In the genomic region with DNA sequence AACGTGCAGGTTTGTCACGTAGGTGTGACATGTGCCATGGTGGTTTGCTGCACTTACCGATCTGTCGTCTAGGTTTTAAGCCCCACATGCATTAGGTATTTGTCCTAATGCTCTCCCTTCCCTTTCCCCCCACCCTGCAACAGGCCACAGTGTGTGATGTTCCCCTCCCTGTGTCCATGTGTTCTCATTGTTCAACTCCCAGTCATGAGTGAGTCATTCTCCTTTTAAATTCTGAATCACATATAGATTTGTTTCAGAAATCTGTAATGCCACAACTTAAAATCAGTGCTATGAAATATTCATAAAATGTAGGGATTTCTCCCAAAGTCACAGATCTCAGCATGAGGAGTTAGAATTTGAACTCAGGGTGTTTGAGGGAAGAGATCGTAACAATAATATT, we compare ENCODE assay signal across 29 cellular contexts.
DNase-seq lines count a peak whose midpoint lies in the region; ATAC-seq and TF ChIP-seq lines count a peak whose summit lies in the region.
"Had no signal": no experiment of that assay in that cellular context is flagged by ENCODE, and none has a peak within 500 bp of the region (broad histone marks: within the 10 kb centered on the region; RNA-seq: fewer than 3 reads in every experiment).

No MANE protein-coding gene starts in this region.

- no TSS peak for BruUV-seq in MCF 10A (replicated peaks; lab: Mats Ljungman, UMichigan)
- BruUV-seq in mammary epithelial cell (replicated peaks; lab: Mats Ljungman, UMichigan) = no TSS peak

- DNase-seq in MCF 10A (ENCODE audit: unreplicated experiment) (peak; percentile 41), breast epithelium (ENCODE audit: low spot score in 2 of 2) (no peak), mammary epithelial cell (peak; percentile 49), foreskin keratinocyte (peak; percentile 23 to 64), substantia nigra (lab: John Stamatoyannopoulos, UW) (no peak), NCI-H69 (lab: John Stamatoyannopoulos, UW) (no peak)
- no peak for DNase-seq in effector CD4-positive, alpha-beta T cell
- DNase-seq: 8988T; activated CD4-positive, alpha-beta T cell treated with anti-CD3 and anti-CD28 coated beads for 48 hours; activated naive CD4-positive, alpha-beta T cell treated with Interleukin-2 at 50 U/mL for 16 hours; activated T-cell treated with anti-CD3 and anti-CD28 coated beads, Interleukin-2, amount 50 U/mL, for 48 hours; adrenal gland; AML-193; dermis blood vessel endothelial cell; GF-D8; hypothalamus; mucosa of descending colon; NCI-H2171; NCI-H524 treated with DMSO at 0.1 percent for 48 hours; pancreas; Peyer's patch; stimulated activated naive CD8-positive, alpha-beta T cell treated with anti-CD3 and anti-CD28 coated beads, Interleukin-15, Interleukin-2, amounts not matched to agents 100 U/mL and 50 U/mL, for 24 hours had no signal

- no peak for TF ChIP-seq POLR2A in breast epithelium (IDR thresholded peaks at IDR 0.05)

- 100% methylated on average over 5 of the region's 5 CpGs for WGBS in mammary epithelial cell (ENCODE audit: low coverage, missing lambda C conversion rate)

- intact Hi-C loops in MCF 10A (cut with micrococcal nuclease) = no loop called here
- intact Hi-C loops in breast epithelium (cut with DNase I; ENCODE audit: low total_unique reads) = no loop called here
- intact Hi-C loops in mammary epithelial cell (cut with micrococcal nuclease) = no loop called here

- no peak overlapping the region for H3K4me3 ChIP-seq in breast epithelium
- no peak overlapping the region for H3K4me3 ChIP-seq in mammary epithelial cell (replicated peaks in 1 of 3; ENCODE audit: insufficient read depth in 1 of 3, low read depth in 2 of 3, low read length in 3 of 3)
- H3K4me3 ChIP-seq: adrenal gland, cardiac muscle cell, GM23338, mucosa of descending colon, pancreas, Peyer's patch, right atrium auricular region, SK-N-MC had no signal

- no peaks in the 10 kb centered on the region for H3K9me3 Mint-ChIP-seq in MCF 10A (ENCODE audit: unreplicated experiment)
- H3K9me3 Mint-ChIP-seq: nephron had no signal

- no peak for TF ChIP-seq CTCF in MCF 10A (IDR thresholded peaks at IDR 0.05; ENCODE audit: unreplicated experiment)
- TF ChIP-seq CTCF in breast epithelium (IDR thresholded peaks at IDR 0.05) = no peak
- TF ChIP-seq CTCF in mammary epithelial cell (conservative IDR thresholded peaks at IDR 0.05 in 1 of 2, IDR thresholded peaks at IDR 0.05 in 1 of 2; ENCODE audit: extremely low read depth in 1 of 2, insufficient read depth in 1 of 2, low read depth in 1 of 2, low read length in 2 of 2) = no peak
- TF ChIP-seq CTCF in foreskin keratinocyte (conservative IDR thresholded peaks at IDR 0.05) = no peak

- H3K4me2 ChIP-seq in mammary epithelial cell (ENCODE audit: insufficient read depth, low read depth, low read length) = no peak overlapping the region
- H3K4me2 ChIP-seq: GM23338, KMS-11 had no signal

- H4K20me1 ChIP-seq in mammary epithelial cell (ENCODE audit: insufficient read depth, low read length) = no peaks in the 10 kb centered on the region

- POLR2A ChIA-PET in MCF 10A (lab: Yijun Ruan, JAX) = no interaction called here

- peaks cover 7% of the 10 kb centered on the region for H3K4me1 Mint-ChIP-seq in MCF 10A (ENCODE audit: insufficient read depth, unreplicated experiment)
- H3K4me1 Mint-ChIP-seq: GM23338, nephron had no signal

- no peaks in the 10 kb centered on the region for H3K36me3 Mint-ChIP-seq in MCF 10A (ENCODE audit: insufficient read depth, unreplicated experiment)

- CTCF ChIA-PET in MCF 10A (lab: Yijun Ruan, JAX) = interaction anchor here (0.9 kb wide), 1 partner anchor 9 kb away, joined by 5 read pairs; no protein-coding TSS in a partner anchor
- CTCF ChIA-PET in mammary epithelial cell (lab: Charles Lee; ENCODE audit: low non-redundant PET) = no interaction called here

- H3K27ac ChIP-seq in breast epithelium (no peak overlapping the region), mammary epithelial cell (ENCODE audit: insufficient read depth, low read depth, low read length) (no peak overlapping the region), foreskin keratinocyte (no peak overlapping the region), substantia nigra (ENCODE audit: low read depth, low read length, poor library complexity, severe bottlenecking) (no peak overlapping the region)
- H3K27ac ChIP-seq: adrenal gland, cardiac muscle cell, KMS-11, pancreas, Peyer's patch, right atrium auricular region, SK-N-MC had no signal

- H3K9ac ChIP-seq in mammary epithelial cell (ENCODE audit: insufficient read depth, low read length) = no peak overlapping the region
- H3K9ac ChIP-seq: KMS-11 had no signal

- no peak overlapping the region for H3K4me3 Mint-ChIP-seq in MCF 10A (ENCODE audit: unreplicated experiment)
- H3K4me3 Mint-ChIP-seq: GM23338, nephron had no signal

- H3K27me3 Mint-ChIP-seq in MCF 10A (ENCODE audit: insufficient read depth, unreplicated experiment) = no peaks in the 10 kb centered on the region

- ATAC-seq in foreskin keratinocyte (peak; percentile 96), GM18907 (IDR thresholded peaks at IDR 0.05; ENCODE audit: unreplicated experiment) (no peak)
- ATAC-seq: GM23338; mucosa of descending colon; pancreas; stimulated activated naive CD8-positive, alpha-beta T cell treated with anti-CD3 and anti-CD28 coated beads, Interleukin-15, Interleukin-2, amounts not matched to agents 100 U/mL and 50 U/mL, for 24 hours had no signal

- H3K27ac Mint-ChIP-seq in MCF 10A (ENCODE audit: low read depth, unreplicated experiment) = peak overlapping the region; percentile 5
- H3K27ac Mint-ChIP-seq: GM23338, nephron had no signal

- no peaks in the 10 kb centered on the region for H3K79me2 ChIP-seq in mammary epithelial cell (ENCODE audit: insufficient read depth, low read length)

- in situ Hi-C loops in mammary epithelial cell (cut with MboI; ENCODE audit: low sequenced_read_pairs in 2 of 2) = no loop called here

- dilution Hi-C loops in mammary epithelial cell (cut with HindIII; ENCODE audit: low sequenced_read_pairs) = no loop called here

- H3K27me3 ChIP-seq in breast epithelium (no peaks in the 10 kb centered on the region), mammary epithelial cell (ENCODE audit: insufficient read depth, low read length) (no peaks in the 10 kb centered on the region), foreskin keratinocyte (no peaks in the 10 kb centered on the region)
- H3K27me3 ChIP-seq: adrenal gland, cardiac muscle cell, pancreas, Peyer's patch, right atrium auricular region had no signal

- H3K9me3 ChIP-seq in breast epithelium = no peaks in the 10 kb centered on the region
- H3K9me3 ChIP-seq in mammary epithelial cell (replicated peaks; ENCODE audit: insufficient read depth, low read length) = no peaks in the 10 kb centered on the region
- H3K9me3 ChIP-seq: adrenal gland, mucosa of descending colon, pancreas, Peyer's patch, right atrium auricular region had no signal

- H3K36me3 ChIP-seq in breast epithelium = no peaks in the 10 kb centered on the region
- H3K36me3 ChIP-seq in mammary epithelial cell (ENCODE audit: insufficient read depth, low read length) = no peaks in the 10 kb centered on the region
- H3K36me3 ChIP-seq: adrenal gland, cardiac muscle cell, pancreas, Peyer's patch, right atrium auricular region had no signal

- H2AFZ ChIP-seq in mammary epithelial cell (ENCODE audit: low read depth, low read length) = no peak overlapping the region
- H2AFZ ChIP-seq: GM23338 had no signal

- H3K4me1 ChIP-seq in breast epithelium = no peaks in the 10 kb centered on the region
- peaks cover 6% of the 10 kb centered on the region for H3K4me1 ChIP-seq in mammary epithelial cell (ENCODE audit: insufficient read depth, low read length)
- H3K4me1 ChIP-seq in foreskin keratinocyte = peaks cover 9% of the 10 kb centered on the region
- H3K4me1 ChIP-seq: adrenal gland, pancreas, Peyer's patch, right atrium auricular region had no signal

Comparison
In these comparisons a context has a peak if more than half of its experiments do, and no peak if none do; other contexts are left out.
1. DNase-seq: peak in MCF 10A (single experiment), mammary epithelial cell (single experiment) and foreskin keratinocyte (2 of 2); none in breast epithelium (0 of 2), effector CD4-positive, alpha-beta T cell (single experiment), substantia nigra (0 of 49) and NCI-H69 (single experiment).